In genomic region chr3:9891072-9891622, GRCh38 we compare ENCODE assay signal across 8 cellular contexts. TPM values are rescaled to one million over a fixed set of nuclear protein-coding genes. Genes with fewer than 3 reads are reported as not detected.
DNase-seq lines count a peak whose midpoint lies in the region; ATAC-seq, FAIRE-seq and TF ChIP-seq lines count a peak whose summit lies in the region.

No MANE protein-coding gene starts in this region.

- H3K27me3 Mint-ChIP-seq in activated CD4-positive, alpha-beta T cell treated with anti-CD3 and anti-CD28 coated beads for 36 hours, result no peaks in the 10 kb centered on the region
- no peaks in the 10 kb centered on the region for H3K27me3 Mint-ChIP-seq in activated naive CD8-positive, alpha-beta T cell

- peaks cover 3% of the 10 kb centered on the region for H3K9me3 Mint-ChIP-seq in activated CD4-positive, alpha-beta T cell treated with anti-CD3 and anti-CD28 coated beads for 36 hours (ENCODE audit: low read depth)
- H3K9me3 Mint-ChIP-seq in activated naive CD8-positive, alpha-beta T cell (ENCODE audit: low read depth), result peaks cover 3% of the 10 kb centered on the region

- no peak for TF ChIP-seq CTCF in kidney (IDR thresholded peaks at IDR 0.05; ENCODE audit: borderline replicate concordance, extremely low read depth, insufficient read depth)

- peak overlapping the region; percentile 98 for H3K27ac Mint-ChIP-seq in activated CD4-positive, alpha-beta T cell treated with anti-CD3 and anti-CD28 coated beads for 36 hours
- H3K27ac Mint-ChIP-seq in activated naive CD8-positive, alpha-beta T cell, result peak overlapping the region; percentile 94

- intact Hi-C loops in activated CD4-positive, alpha-beta T cell treated with anti-CD3 and anti-CD28 coated beads for 36 hours (cut with DNase I, micrococcal nuclease), result loop anchor here (2.0 to 5.0 kb wide), 4 partner anchors 49 to 528 kb away; partner anchors contain the start of genes ARPC4 (in 1 of the 2), RPUSD3 (in 1 of the 2), SETD5 (in 1 of the 2) and TADA3 (in 1 of the 2)
- intact Hi-C loops in kidney (cut with DNase I), result no loop called here

- peak overlapping the region; percentile 86 to 94 for H3K9ac ChIP-seq in kidney (ENCODE audit: low read length in 2 of 2)

- H3K4me1 ChIP-seq in kidney (ENCODE audit: control insufficient read depth in 1 of 2, insufficient read depth in 1 of 2, low read depth in 1 of 2, low read length in 2 of 2), result peaks cover 9 to 15% of the 10 kb centered on the region in 2 donors

- H3K36me3 Mint-ChIP-seq in activated CD4-positive, alpha-beta T cell treated with anti-CD3 and anti-CD28 coated beads for 36 hours (ENCODE audit: low read depth), result peaks cover 40% of the 10 kb centered on the region
- peaks cover 28% of the 10 kb centered on the region for H3K36me3 Mint-ChIP-seq in activated naive CD8-positive, alpha-beta T cell

- no peaks in the 10 kb centered on the region for H3K9me3 ChIP-seq in kidney (ENCODE audit: control insufficient read depth in 1 of 2, low read length in 2 of 2)

- peak overlapping the region; percentile 96 for H3K4me3 Mint-ChIP-seq in activated CD4-positive, alpha-beta T cell treated with anti-CD3 and anti-CD28 coated beads for 36 hours
- H3K4me3 Mint-ChIP-seq in activated naive CD8-positive, alpha-beta T cell, result peak overlapping the region; percentile 93

- no peak for DNase-seq in activated CD4-positive, alpha-beta T cell treated with anti-CD3 and anti-CD28 coated beads for 36 hours
- no peak for DNase-seq in activated CD4-positive, alpha-beta T cell treated with anti-CD3 and anti-CD28 coated beads, Interleukin-2, amount 50 U/mL, for 48 hours
- DNase-seq in kidney, result no peak
- DNase-seq in central memory CD4-positive, alpha-beta T cell, result no peak
- DNase-seq in occipital lobe (lab: John Stamatoyannopoulos, UW), result no peak

- H3K36me3 ChIP-seq in kidney (ENCODE audit: control insufficient read depth in 1 of 2, insufficient read depth in 2 of 2, low read length in 2 of 2), result peaks cover 8 to 11% of the 10 kb centered on the region in 2 donors

- peaks cover 37% of the 10 kb centered on the region for H3K4me1 Mint-ChIP-seq in activated CD4-positive, alpha-beta T cell treated with anti-CD3 and anti-CD28 coated beads for 36 hours
- H3K4me1 Mint-ChIP-seq in activated naive CD8-positive, alpha-beta T cell (ENCODE audit: low read depth), result peaks cover 44% of the 10 kb centered on the region

- no peak for FAIRE-seq in kidney (lab: Jason Lieb, UNC)

- POLR2A ChIA-PET in activated CD4-positive, alpha-beta T cell treated with anti-CD3 and anti-CD28 coated beads for 36 hours (lab: Charles Lee), result interaction anchor here (0.7 to 1.6 kb wide), 6 partner anchors 11 to 55 kb away, joined by 3 to 4 read pairs (median 4); partner anchors contain the start of genes CRELD1 and IL17RE

- H3K27ac ChIP-seq in kidney (ENCODE audit: low read depth in 2 of 2, low read length in 2 of 2) (peak overlapping the region; percentile 97), temporal lobe (ENCODE audit: low read depth, low read length) (peak overlapping the region; percentile 90)

- ATAC-seq in activated CD4-positive, alpha-beta T cell treated with anti-CD3 and anti-CD28 coated beads for 36 hours, result no peak
- no peak for ATAC-seq in GM19328 (IDR thresholded peaks at IDR 0.05; ENCODE audit: unreplicated experiment)

- H3K4me3 ChIP-seq in kidney (ENCODE audit: low read length in 2 of 2), result peak overlapping the region; percentile 71 to 91

- CTCF ChIA-PET in activated CD4-positive, alpha-beta T cell treated with anti-CD3 and anti-CD28 coated beads for 36 hours (lab: Charles Lee), result interaction anchor here (0.5 to 1.8 kb wide), 13 partner anchors 11 to 250 kb away, joined by 3 to 6 read pairs (median 4); partner anchors contain the start of genes CRELD1, IL17RE, RPUSD3 and VHL

RNA-seq across cellular contexts. Expression of gene JAGN1, which starts 0.7 kb away (rescaled TPM):
- total RNA-seq in activated CD4-positive, alpha-beta T cell treated with anti-CD3 and anti-CD28 coated beads for 36 hours, result 10 to 100 TPM; 27.1 to 33.0 TPM
- total RNA-seq in kidney (30.3 TPM), temporal lobe (8.9 TPM), occipital lobe (17.8 TPM)
- polyA plus RNA-seq in kidney (ENCODE audit: insufficient read depth, low read depth, low replicate concordance), result 55.3 TPM

RNA-seq across cellular contexts. Expression of gene CIDEC, which starts 11.1 kb away (rescaled TPM):
- total RNA-seq in activated CD4-positive, alpha-beta T cell treated with anti-CD3 and anti-CD28 coated beads for 36 hours, result not detected
- total RNA-seq in kidney (not detected), temporal lobe (not detected), occipital lobe (not detected)
- polyA plus RNA-seq in kidney (ENCODE audit: insufficient read depth, low read depth, low replicate concordance), result not detected

RNA-seq across cellular contexts. Expression of gene IL17RE, which starts 11.5 kb away (rescaled TPM):
- total RNA-seq in activated CD4-positive, alpha-beta T cell treated with anti-CD3 and anti-CD28 coated beads for 36 hours, result 1 to 10 TPM; 2.3 to 3.1 TPM
- 8.5 TPM for total RNA-seq in kidney
- 7.5 TPM for polyA plus RNA-seq in kidney (ENCODE audit: insufficient read depth, low read depth, low replicate concordance)
- total RNA-seq in temporal lobe, result 0.49 TPM
- total RNA-seq in occipital lobe, result not detected

RNA-seq across cellular contexts. Expression of gene IL17RC, which starts 25.8 kb away (rescaled TPM):
- under 1 TPM; 0.25 to 0.50 TPM for total RNA-seq in activated CD4-positive, alpha-beta T cell treated with anti-CD3 and anti-CD28 coated beads for 36 hours
- total RNA-seq in kidney, result 27.5 TPM
- polyA plus RNA-seq in kidney (ENCODE audit: insufficient read depth, low read depth, low replicate concordance), result 31.5 TPM
- 3.2 TPM for total RNA-seq in temporal lobe
- 4.5 TPM for total RNA-seq in occipital lobe

RNA-seq across cellular contexts. Expression of gene CRELD1, which starts 42.5 kb away (rescaled TPM):
- 10 to 100 TPM; 12.6 to 14.7 TPM for total RNA-seq in activated CD4-positive, alpha-beta T cell treated with anti-CD3 and anti-CD28 coated beads for 36 hours
- total RNA-seq in kidney (43.2 TPM), temporal lobe (16.7 TPM), occipital lobe (17.5 TPM)
- 56.7 TPM for polyA plus RNA-seq in kidney (ENCODE audit: insufficient read depth, low read depth, low replicate concordance)
